Comparison of ENCODE assay signal across 8 cellular contexts in the genomic region with DNA sequence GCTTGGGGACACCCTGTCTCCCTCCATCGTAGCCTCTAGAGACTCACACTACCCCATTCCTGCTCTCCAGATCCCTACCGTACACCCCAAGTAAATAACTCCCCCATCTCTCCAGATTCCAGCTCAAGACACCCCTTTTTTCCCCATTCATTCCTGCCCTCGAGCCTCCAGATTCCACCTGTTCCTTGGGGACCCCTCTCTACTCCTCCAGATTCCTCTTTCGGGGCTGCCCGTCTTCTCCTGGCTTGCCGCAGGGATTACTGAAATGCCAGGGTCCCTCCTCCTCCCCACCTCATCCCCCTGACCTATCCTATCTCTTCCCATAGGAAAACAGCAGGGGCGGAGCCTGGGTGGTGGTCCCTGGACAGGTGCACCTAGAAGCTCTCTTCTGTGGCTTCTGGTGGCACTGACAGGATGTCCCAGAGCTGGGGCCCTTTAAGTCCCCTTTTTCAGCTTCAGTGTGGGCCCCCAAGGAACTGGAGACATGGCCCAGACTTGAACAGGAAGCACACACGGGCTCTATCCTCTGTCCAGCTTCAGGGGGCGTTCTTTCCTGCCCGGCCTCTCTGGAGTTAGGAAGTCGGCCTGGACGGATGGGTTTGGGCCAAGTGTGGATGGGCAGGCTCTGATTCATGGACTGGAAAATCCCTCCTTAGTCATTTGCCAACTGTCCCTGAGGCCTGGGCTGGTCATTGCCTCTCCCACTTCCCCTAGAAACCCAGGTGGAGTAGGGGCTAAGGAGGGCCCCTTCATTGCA. TPM values are rescaled to one million over a fixed set of nuclear protein-coding genes. Genes with fewer than 3 reads are reported as not detected.
DNase-seq lines count a peak whose midpoint lies in the region; ATAC-seq and TF ChIP-seq lines count a peak whose summit lies in the region.

No MANE protein-coding gene starts in this region.

- H3K27ac Mint-ChIP-seq in activated T-cell treated with anti-CD3 and anti-CD28 coated beads, Interleukin-2, amount 50 U/mL, for 24 hours: peak overlapping the region; percentile 47
- H3K27ac Mint-ChIP-seq in naive B cell: peak overlapping the region; percentile 16 to 94 (median 86)

- peaks cover 2% of the 10 kb centered on the region for H3K36me3 Mint-ChIP-seq in activated T-cell treated with anti-CD3 and anti-CD28 coated beads, Interleukin-2, amount 50 U/mL, for 24 hours (ENCODE audit: low read depth)
- no peaks in the 10 kb centered on the region for H3K36me3 Mint-ChIP-seq in naive B cell

- H3K27me3 Mint-ChIP-seq in activated T-cell treated with anti-CD3 and anti-CD28 coated beads, Interleukin-2, amount 50 U/mL, for 24 hours: no peaks in the 10 kb centered on the region
- no peaks in the 10 kb centered on the region for H3K27me3 Mint-ChIP-seq in naive B cell

- no peaks in the 10 kb centered on the region for H3K9me3 Mint-ChIP-seq in activated T-cell treated with anti-CD3 and anti-CD28 coated beads, Interleukin-2, amount 50 U/mL, for 24 hours
- no peaks in the 10 kb centered on the region for H3K9me3 Mint-ChIP-seq in naive B cell

- peaks cover 24% of the 10 kb centered on the region for H3K4me1 Mint-ChIP-seq in activated T-cell treated with anti-CD3 and anti-CD28 coated beads, Interleukin-2, amount 50 U/mL, for 24 hours (ENCODE audit: low read depth)
- H3K4me1 Mint-ChIP-seq in naive B cell: peaks cover 19 to 36% (median 29%) of the 10 kb centered on the region in 3 donors

- H3K4me3 Mint-ChIP-seq in activated T-cell treated with anti-CD3 and anti-CD28 coated beads, Interleukin-2, amount 50 U/mL, for 24 hours: peak overlapping the region; percentile 68
- H3K4me3 Mint-ChIP-seq in naive B cell: peak overlapping the region; percentile 83 to 99 (median 90)

- no peak for DNase-seq in activated T-cell treated with anti-CD3 and anti-CD28 coated beads, Interleukin-2, amount 50 U/mL, for 24 hours
- DNase-seq in activated T-cell treated with anti-CD3 and anti-CD28 coated beads, Interleukin-2, amount 50 U/mL, for 1 hour: no peak
- no peak for DNase-seq in naive B cell
- no peak for DNase-seq in stimulated activated CD4-positive, alpha-beta T cell treated with anti-CD3 and anti-CD28 coated beads, Interleukin-1b, Interleukin-23, amount 100 ng/mL, for 48 hours
- no peak for DNase-seq in NCI-H774 (lab: John Stamatoyannopoulos, UW)
- no peak for DNase-seq in NCI-H1694 (lab: John Stamatoyannopoulos, UW)

- ATAC-seq in SK-N-SH treated with all-trans-retinoic acid at 6 μM for 48 hours (peak; percentile 65), esophagus mucosa (peak; percentile 49), naive B cell (ENCODE audit: low read depth in 2 of 2) (no peak)

TF ChIP-seq in SK-N-SH treated with all-trans-retinoic acid at 6 μM for 48 hours, 23 proteins besides CTCF, POLR2A, EP300 and RAD21:
- TF ChIP-seq GLIS3 (CRISPR knock-in tag; IDR thresholded peaks at IDR 0.05): no peak
- no peak for TF ChIP-seq ISL1 (CRISPR knock-in tag; IDR thresholded peaks at IDR 0.05)
TF ChIP-seq in SK-N-SH treated with all-trans-retinoic acid at 6 μM for 48 hours: peak in this region for 0.

RNA-seq across cellular contexts. Expression of gene ZSWIM4, which starts 1.2 kb away (rescaled TPM):
- 10.9 TPM for total RNA-seq in esophagus mucosa
- 1 to 10 TPM in 1 of 6 donors, under 1 TPM in 4, not detected in 1; 0.65 to 2.2 (median 0.89) TPM for polyA plus RNA-seq in naive B cell (ENCODE audit: low read depth in 6 of 6)

RNA-seq across cellular contexts. Expression of gene C19orf53, which starts 22.2 kb away (rescaled TPM):
- 60.2 TPM for total RNA-seq in esophagus mucosa
- 100 to 1,000 TPM; 152 to 189 (median 170) TPM for polyA plus RNA-seq in naive B cell (ENCODE audit: low read depth in 6 of 6)

RNA-seq across cellular contexts. Expression of gene MRI1, which starts 32.2 kb away (rescaled TPM):
- total RNA-seq in esophagus mucosa: 22.4 TPM
- 10 to 100 TPM in 1 of 6 donors, 1 to 10 TPM in 5; 4.7 to 18.3 (median 8.2) TPM for polyA plus RNA-seq in naive B cell (ENCODE audit: low read depth in 6 of 6)

Comparison
In these comparisons a context has a peak if more than half of its experiments do, and no peak if none do; other contexts are left out.
1. ATAC-seq: peak in SK-N-SH treated with all-trans-retinoic acid at 6 μM for 48 hours (single experiment) and esophagus mucosa (single experiment); none in naive B cell (0 of 2).